ENCODE assay signal across 8 cellular contexts in genomic region chr15:64149424-64150235, GRCh38. TPM values are rescaled to one million over a fixed set of nuclear protein-coding genes. Genes with fewer than 3 reads are reported as not detected.
DNase-seq lines count a peak whose midpoint lies in the region; ATAC-seq and TF ChIP-seq lines count a peak whose summit lies in the region.

No MANE protein-coding gene starts in this region.

- no peak overlapping the region for H3K56ac ChIP-seq in IMR-90 (ENCODE audit: extremely low read depth, insufficient read depth, low read length)

- no peak for TF ChIP-seq RAD21 in IMR-90 (IDR thresholded peaks at IDR 0.05; ENCODE audit: low read length)

- peak overlapping the region; percentile 73 for H3K27ac Mint-ChIP-seq in activated naive CD8-positive, alpha-beta T cell treated with anti-CD3 and anti-CD28 coated beads, Interleukin-2, amount 10 ng/mL, durations not matched to agents 7 days and 5 days
- H3K27ac Mint-ChIP-seq in neural progenitor cell, result no peak overlapping the region

- no TSS peak for BruUV-seq in IMR-90 (replicated peaks; lab: Mats Ljungman, UMichigan)

- no peaks in the 10 kb centered on the region for H3K79me1 ChIP-seq in IMR-90 (ENCODE audit: low read depth in 1 of 2, low read length in 2 of 2)

- peak overlapping the region; percentile 29; the same call in 1 of the 2 replicates for H3K14ac ChIP-seq in IMR-90 (replicated peaks; ENCODE audit: low read depth, low read length)

- H3K4me3 Mint-ChIP-seq in activated naive CD8-positive, alpha-beta T cell treated with anti-CD3 and anti-CD28 coated beads, Interleukin-2, amount 10 ng/mL, durations not matched to agents 7 days and 5 days, result peak overlapping the region; percentile 23
- peak overlapping the region; percentile 50 for H3K4me3 Mint-ChIP-seq in neural progenitor cell

- DNase-seq in NCI-H2196 (lab: John Stamatoyannopoulos, UW; ENCODE audit: unreplicated experiment) (peak; percentile 6), NCI-H2196 treated with DMSO at 0.1 percent for 48 hours (lab: John Stamatoyannopoulos, UW; ENCODE audit: unreplicated experiment) (no peak), IMR-90 (no peak), neural progenitor cell (ENCODE audit: low spot score) (no peak), GM23248 (no peak), SJCRH30 (no peak)
- DNase-seq in activated naive CD8-positive, alpha-beta T cell treated with anti-CD3 and anti-CD28 coated beads, Interleukin-2, amount 10 ng/mL, durations not matched to agents 7 days and 5 days, result no peak

- CTCF ChIA-PET in IMR-90 (lab: Yijun Ruan, JAX), result interaction anchor here (0.6 kb wide), 1 partner anchor 1346 kb away, joined by 4 read pairs; no protein-coding TSS in a partner anchor

- no peak overlapping the region for H2BK15ac ChIP-seq in IMR-90 (ENCODE audit: low read depth, low read length)

- no peak overlapping the region for H2BK20ac ChIP-seq in IMR-90 (ENCODE audit: low read depth, low read length)

- H3K4me1 ChIP-seq in IMR-90 (ENCODE audit: control insufficient read depth, insufficient read depth, low read length), result peaks cover 2% of the 10 kb centered on the region; the same call in 1 of the 2 replicates
- peaks cover 16% of the 10 kb centered on the region for H3K4me1 ChIP-seq in neural progenitor cell
- H3K4me1 ChIP-seq in GM23248 (ENCODE audit: insufficient read depth), result no peaks in the 10 kb centered on the region
- H3K4me1 ChIP-seq in SJCRH30, result peaks cover 9% of the 10 kb centered on the region

- no peaks in the 10 kb centered on the region for H3K9me2 ChIP-seq in GM23248 (ENCODE audit: insufficient read depth)

- no peak for TF ChIP-seq POLR2A in IMR-90 (IDR thresholded peaks at IDR 0.05; ENCODE audit: low read depth, low read length)

- in situ Hi-C loops in IMR-90 (cut with MboI; ENCODE audit: low sequenced_read_pairs) (no loop called here), GM23248 (cut with MboI) (no loop called here)

- H2AFZ ChIP-seq in IMR-90 (replicated peaks; ENCODE audit: low read length, poor library complexity) (no peak overlapping the region), neural progenitor cell (replicated peaks) (no peak overlapping the region), GM23248 (no peak overlapping the region)

- no peak overlapping the region for H4K91ac ChIP-seq in IMR-90 (ENCODE audit: insufficient read depth, low read depth, low read length)

- H3K27ac ChIP-seq in IMR-90 (ENCODE audit: insufficient read depth, low read length), result no peak overlapping the region
- H3K27ac ChIP-seq in neural progenitor cell, result no peak overlapping the region
- H3K27ac ChIP-seq in GM23248, result no peak overlapping the region
- no peak overlapping the region for H3K27ac ChIP-seq in SJCRH30

- H3K36me3 Mint-ChIP-seq in activated naive CD8-positive, alpha-beta T cell treated with anti-CD3 and anti-CD28 coated beads, Interleukin-2, amount 10 ng/mL, durations not matched to agents 7 days and 5 days, result peaks cover 5% of the 10 kb centered on the region
- H3K36me3 Mint-ChIP-seq in neural progenitor cell, result peaks cover 2% of the 10 kb centered on the region

- H3K23ac ChIP-seq in IMR-90 (ENCODE audit: low read depth, low read length), result no peak overlapping the region

- H3K4ac ChIP-seq in IMR-90 (ENCODE audit: low read depth, low read length), result no peak overlapping the region

- no peak overlapping the region for H3K9ac ChIP-seq in IMR-90 (ENCODE audit: low read depth, low read length)
- no peak overlapping the region for H3K9ac ChIP-seq in neural progenitor cell
- H3K9ac ChIP-seq in GM23248, result no peak overlapping the region

- no peak overlapping the region for H4K8ac ChIP-seq in IMR-90 (ENCODE audit: low read depth in 2 of 2, low read length in 2 of 2)

- H3K4me3 ChIP-seq in IMR-90 (ENCODE audit: insufficient read depth, low read depth, low read length), result no peak overlapping the region
- no peak overlapping the region for H3K4me3 ChIP-seq in neural progenitor cell
- no peak overlapping the region for H3K4me3 ChIP-seq in GM23248
- no peak overlapping the region for H3K4me3 ChIP-seq in SJCRH30

- no peak overlapping the region for H2AK9ac ChIP-seq in IMR-90 (replicated peaks; ENCODE audit: low read depth, low read length, poor library complexity)

- H3F3A ChIP-seq in neural progenitor cell (ENCODE audit: low read depth), result peaks cover 24% of the 10 kb centered on the region
- peaks cover 22% of the 10 kb centered on the region for H3F3A ChIP-seq in GM23248 (ENCODE audit: insufficient read depth)

- H3K9me1 ChIP-seq in IMR-90 (ENCODE audit: insufficient read depth, low read length), result peaks cover 6% of the 10 kb centered on the region; the same call in 1 of the 2 replicates

- no peak overlapping the region for H2BK120ac ChIP-seq in IMR-90 (ENCODE audit: low read depth, low read length)

- peaks cover 22% of the 10 kb centered on the region for H3K4me1 Mint-ChIP-seq in activated naive CD8-positive, alpha-beta T cell treated with anti-CD3 and anti-CD28 coated beads, Interleukin-2, amount 10 ng/mL, durations not matched to agents 7 days and 5 days
- H3K4me1 Mint-ChIP-seq in neural progenitor cell, result peaks cover 7% of the 10 kb centered on the region

- H3K36me3 ChIP-seq in IMR-90 (ENCODE audit: control insufficient read depth, insufficient read depth, low read length) (peaks cover 7% of the 10 kb centered on the region), neural progenitor cell (no peaks in the 10 kb centered on the region), GM23248 (ENCODE audit: low read depth) (no peaks in the 10 kb centered on the region), SJCRH30 (no peaks in the 10 kb centered on the region)

- intact Hi-C loops in IMR-90 (cut with micrococcal nuclease), result loop anchor here (5.0 kb wide), 1 partner anchor 37 kb away; no protein-coding TSS in a partner anchor

- H3K79me2 ChIP-seq in neural progenitor cell (ENCODE audit: low read depth) (no peaks in the 10 kb centered on the region), GM23248 (ENCODE audit: insufficient read depth) (no peaks in the 10 kb centered on the region)

- ATAC-seq in IMR-90 (ENCODE audit: low read depth), result no peak
- ATAC-seq in activated naive CD8-positive, alpha-beta T cell treated with anti-CD3 and anti-CD28 coated beads, Interleukin-2, amount 10 ng/mL, durations not matched to agents 7 days and 5 days (ENCODE audit: low read depth), result peak; percentile 22
- ATAC-seq in HG02973 (IDR thresholded peaks at IDR 0.05; ENCODE audit: unreplicated experiment), result no peak

- H4K5ac ChIP-seq in IMR-90 (ENCODE audit: low read depth, low read length), result no peak overlapping the region

- H3K27me3 Mint-ChIP-seq in activated naive CD8-positive, alpha-beta T cell treated with anti-CD3 and anti-CD28 coated beads, Interleukin-2, amount 10 ng/mL, durations not matched to agents 7 days and 5 days, result peaks cover 12% of the 10 kb centered on the region
- H3K27me3 Mint-ChIP-seq in neural progenitor cell (ENCODE audit: insufficient read depth, low read depth), result peaks cover 17% of the 10 kb centered on the region

- H3K4me2 ChIP-seq in IMR-90 (ENCODE audit: low read depth, low read length) (no peak overlapping the region), neural progenitor cell (no peak overlapping the region), GM23248 (ENCODE audit: unreplicated experiment) (no peak overlapping the region)

- WGBS in IMR-90 (ENCODE audit: extremely low coverage in 2 of 2, insufficient read length in 1 of 2), 2 experiments, result 67% methylated on average over 1 of the region's 3 CpGs; no CpG with 5 or more reads in 1 of the 2 experiments
- 67 to 71% methylated on average over 3 of the region's 3 CpGs for WGBS in GM23248 (ENCODE audit: low coverage in 1 of 2, low lambda C conversion rate in 2 of 2, missing lambda C conversion rate in 2 of 2), 2 experiments

- H3K27me3 ChIP-seq in IMR-90 (ENCODE audit: control insufficient read depth, insufficient read depth, low read length), result peaks cover 15% of the 10 kb centered on the region
- peaks cover 32% of the 10 kb centered on the region for H3K27me3 ChIP-seq in neural progenitor cell
- H3K27me3 ChIP-seq in GM23248 (replicated peaks; ENCODE audit: insufficient read depth), result peaks cover 10% of the 10 kb centered on the region; the same call in 1 of the 2 replicates
- no peaks in the 10 kb centered on the region for H3K27me3 ChIP-seq in SJCRH30

- H2BK5ac ChIP-seq in IMR-90 (ENCODE audit: low read depth, low read length, poor library complexity, severe bottlenecking), result no peak overlapping the region

- no peak overlapping the region for H3K18ac ChIP-seq in IMR-90 (ENCODE audit: low read depth, low read length)

- dilution Hi-C loops in IMR-90 (cut with HindIII; ENCODE audit: low sequenced_read_pairs, unreplicated experiment), result no loop called here

- H2AK5ac ChIP-seq in IMR-90 (ENCODE audit: low read depth, low read length), result no peak overlapping the region

- H3K9me3 Mint-ChIP-seq in activated naive CD8-positive, alpha-beta T cell treated with anti-CD3 and anti-CD28 coated beads, Interleukin-2, amount 10 ng/mL, durations not matched to agents 7 days and 5 days, result no peaks in the 10 kb centered on the region
- no peaks in the 10 kb centered on the region for H3K9me3 Mint-ChIP-seq in neural progenitor cell

- H3K9me3 ChIP-seq in IMR-90 (ENCODE audit: control insufficient read depth, insufficient read depth, low read length), result no peaks in the 10 kb centered on the region
- no peaks in the 10 kb centered on the region for H3K9me3 ChIP-seq in neural progenitor cell (ENCODE audit: low read depth)
- no peaks in the 10 kb centered on the region for H3K9me3 ChIP-seq in GM23248 (ENCODE audit: low read depth)
- H3K9me3 ChIP-seq in SJCRH30 (replicated peaks), result no peaks in the 10 kb centered on the region

- TF ChIP-seq CTCF in IMR-90 (conservative IDR thresholded peaks at IDR 0.05; ENCODE audit: low read depth, low read length), result 0 out of 2 replicates have a peak, but pooled peaks have one; percentile 19
- TF ChIP-seq CTCF in neural progenitor cell (IDR thresholded peaks at IDR 0.05), result peak; percentile 12

- POLR2A ChIA-PET in IMR-90 (lab: Charles Lee; ENCODE audit: unreplicated experiment), result interaction anchor here (0.5 kb wide), 1 partner anchor 1066 kb away, joined by 3 read pairs; no protein-coding TSS in a partner anchor
- POLR2A ChIA-PET in activated naive CD8-positive, alpha-beta T cell treated with anti-CD3 and anti-CD28 coated beads, Interleukin-2, amount 10 ng/mL, durations not matched to agents 7 days and 5 days (lab: Charles Lee), result interaction anchor here (0.6 to 6.7 kb wide), 5 partner anchors 13 to 638 kb away, joined by 3 to 53 read pairs (median 4); partner anchors contain the start of genes CIAO2A, PPIB and SNX1

- H4K20me1 ChIP-seq in IMR-90 (ENCODE audit: insufficient read depth, low read length), result peaks cover 11% of the 10 kb centered on the region
- H4K20me1 ChIP-seq in neural progenitor cell (ENCODE audit: low read depth), result peaks cover 9% of the 10 kb centered on the region
- H4K20me1 ChIP-seq in GM23248 (ENCODE audit: insufficient read depth), result no peaks in the 10 kb centered on the region

RNA-seq across cellular contexts. Expression of gene SNX22, which starts 1.9 kb away (rescaled TPM):
- total RNA-seq in IMR-90 (2012; rRNA removed) (under 0.01 and 0.18 TPM in 2 replicates), neural progenitor cell (ENCODE audit: low replicate concordance) (4.0 and 6.4 TPM in 2 replicates)
- polyA plus RNA-seq in IMR-90 (2012; rRNA removed) (0.04 and 0.12 TPM in 2 replicates), GM23248 (2016; fragmentation: Nextera tagmentation; extraction: Ambion mirVana) (0.66 and 0.94 TPM in 2 replicates)
- 0.03 and 0.08 TPM in 2 replicates for polyA plus RNA-seq in IMR-90 (2012; cell fraction: cytosol; rRNA removed)
- polyA plus RNA-seq in IMR-90 (2012; cell fraction: nucleus; rRNA removed; ENCODE audit: low replicate concordance), result 0.39 and 0.50 TPM in 2 replicates
- 1 to 10 TPM in 1 of 2 experiments, under 1 TPM in 1; 0.80 to 1.1 TPM for total RNA-seq in activated naive CD8-positive, alpha-beta T cell treated with anti-CD3 and anti-CD28 coated beads, Interleukin-2, amount 10 ng/mL, durations not matched to agents 7 days and 5 days
- not detected in 2 replicates for total RNA-seq in GM23248 (2014; rRNA removed; shearing (Covaris generic))
- total RNA-seq in SJCRH30 (2014; rRNA removed; shearing (Covaris generic)), result 1.5 and 1.6 TPM in 2 replicates

RNA-seq across cellular contexts. Expression of gene PPIB, which starts 13.2 kb away (rescaled TPM):
- 1,601 and 1,682 TPM in 2 replicates for total RNA-seq in IMR-90 (2012; rRNA removed)
- polyA plus RNA-seq in IMR-90 (2012; rRNA removed), result 1,358 and 1,517 TPM in 2 replicates
- 966 and 972 TPM in 2 replicates for polyA plus RNA-seq in IMR-90 (2012; cell fraction: cytosol; rRNA removed)
- 233 and 548 TPM in 2 replicates for polyA plus RNA-seq in IMR-90 (2012; cell fraction: nucleus; rRNA removed; ENCODE audit: low replicate concordance)
- total RNA-seq in activated naive CD8-positive, alpha-beta T cell treated with anti-CD3 and anti-CD28 coated beads, Interleukin-2, amount 10 ng/mL, durations not matched to agents 7 days and 5 days, result 100 to 1,000 TPM; 225 to 227 TPM
- 109 and 137 TPM in 2 replicates for total RNA-seq in neural progenitor cell (ENCODE audit: low replicate concordance)
- total RNA-seq in GM23248 (2014; rRNA removed; shearing (Covaris generic)), result 994 and 1,188 TPM in 2 replicates
- polyA plus RNA-seq in GM23248 (2016; fragmentation: Nextera tagmentation; extraction: Ambion mirVana), result 1,748 and 1,763 TPM in 2 replicates
- total RNA-seq in SJCRH30 (2014; rRNA removed; shearing (Covaris generic)), result 277 and 308 TPM in 2 replicates

RNA-seq across cellular contexts. Expression of gene SNX1, which starts 53.8 kb away (rescaled TPM):
- total RNA-seq in IMR-90 (2012; rRNA removed) (34.7 and 35.3 TPM in 2 replicates), neural progenitor cell (ENCODE audit: low replicate concordance) (24.0 and 31.3 TPM in 2 replicates)
- polyA plus RNA-seq in IMR-90 (2012; rRNA removed) (72.3 and 75.9 TPM in 2 replicates), GM23248 (2016; fragmentation: Nextera tagmentation; extraction: Ambion mirVana) (102 and 103 TPM in 2 replicates)
- 32.8 and 37.1 TPM in 2 replicates for polyA plus RNA-seq in IMR-90 (2012; cell fraction: cytosol; rRNA removed)
- polyA plus RNA-seq in IMR-90 (2012; cell fraction: nucleus; rRNA removed; ENCODE audit: low replicate concordance), result 87.8 and 96.0 TPM in 2 replicates
- 100 to 1,000 TPM; 119 to 126 TPM for total RNA-seq in activated naive CD8-positive, alpha-beta T cell treated with anti-CD3 and anti-CD28 coated beads, Interleukin-2, amount 10 ng/mL, durations not matched to agents 7 days and 5 days
- total RNA-seq in GM23248 (2014; rRNA removed; shearing (Covaris generic)), result 34.9 and 40.5 TPM in 2 replicates
- total RNA-seq in SJCRH30 (2014; rRNA removed; shearing (Covaris generic)), result 38.9 and 46.6 TPM in 2 replicates

RNA-seq across cellular contexts. Expression of gene CIAO2A, which starts 56.0 kb away (rescaled TPM):
- 36.7 and 69.4 TPM in 2 replicates for total RNA-seq in IMR-90 (2012; rRNA removed)
- polyA plus RNA-seq in IMR-90 (2012; rRNA removed), result 34.6 and 38.3 TPM in 2 replicates
- polyA plus RNA-seq in IMR-90 (2012; cell fraction: cytosol; rRNA removed), result 24.0 and 32.7 TPM in 2 replicates
- polyA plus RNA-seq in IMR-90 (2012; cell fraction: nucleus; rRNA removed; ENCODE audit: low replicate concordance), result 5.0 and 13.8 TPM in 2 replicates
- 10 to 100 TPM; 57.6 to 61.5 TPM for total RNA-seq in activated naive CD8-positive, alpha-beta T cell treated with anti-CD3 and anti-CD28 coated beads, Interleukin-2, amount 10 ng/mL, durations not matched to agents 7 days and 5 days
- total RNA-seq in neural progenitor cell (ENCODE audit: low replicate concordance), result 114 and 210 TPM in 2 replicates
- total RNA-seq in GM23248 (2014; rRNA removed; shearing (Covaris generic)), result 40.5 and 53.9 TPM in 2 replicates
- 93.2 and 93.8 TPM in 2 replicates for polyA plus RNA-seq in GM23248 (2016; fragmentation: Nextera tagmentation; extraction: Ambion mirVana)
- 126 and 143 TPM in 2 replicates for total RNA-seq in SJCRH30 (2014; rRNA removed; shearing (Covaris generic))
